In the genomic region with DNA sequence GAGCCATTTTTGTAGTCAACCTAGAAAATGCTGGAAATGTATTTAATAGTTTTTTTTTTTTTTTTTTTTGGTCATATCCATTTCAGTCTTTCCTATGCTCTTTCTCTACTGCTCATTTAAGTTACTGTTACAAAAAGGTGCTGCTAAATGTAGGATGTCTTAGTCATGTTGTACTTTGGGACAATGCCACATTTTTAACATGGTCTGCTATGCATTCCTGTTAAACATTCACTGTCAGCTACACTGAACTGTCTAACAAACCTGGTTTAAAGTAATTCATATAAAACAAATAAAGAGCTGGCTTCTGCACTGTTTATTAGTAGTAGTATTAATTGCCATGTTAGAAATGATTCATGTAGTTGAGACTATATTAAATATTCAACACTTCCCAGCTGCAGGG, we compare ENCODE assay signal across 22 cellular contexts.
A peak's percentile ranks its signal among the peaks of the same experiment; 100 is the strongest.
DNase-seq lines count a peak whose midpoint lies in the region; ATAC-seq and TF ChIP-seq lines count a peak whose summit lies in the region.
"Had no signal": no experiment of that assay in that cellular context is flagged by ENCODE, and none has a peak within 500 bp of the region (broad histone marks: within the 10 kb centered on the region; RNA-seq: fewer than 3 reads in every experiment).

No MANE protein-coding gene starts in this region.

- H3K27ac ChIP-seq in AG04450 (ENCODE audit: low read depth, low read length) (no peak overlapping the region), GM23248 (no peak overlapping the region)
- H3K27ac ChIP-seq: body of pancreas, foreskin keratinocyte, HL-60, ovary, thoracic aorta had no signal

- no peaks in the 10 kb centered on the region for H3K4me1 ChIP-seq in GM23248 (ENCODE audit: insufficient read depth)
- H3K4me1 ChIP-seq: body of pancreas had no signal

- no peak overlapping the region for H3K4me2 ChIP-seq in GM23248 (ENCODE audit: unreplicated experiment)

- no peak for ATAC-seq in GM18870 (IDR thresholded peaks at IDR 0.05; ENCODE audit: unreplicated experiment)
- no peak for ATAC-seq in HG02885 (IDR thresholded peaks at IDR 0.05; ENCODE audit: poor library complexity, unreplicated experiment)
- ATAC-seq: body of pancreas; foreskin keratinocyte; natural killer cell; stimulated activated memory B cell treated with anti-CD40 and anti-IgM and Interleukin-4, amounts not matched to agents 10 μg/mL and 1 μg/mL and 100 μg/mL, for 72 hours had no signal

- H3F3A ChIP-seq in GM23248 (ENCODE audit: insufficient read depth), result no peaks in the 10 kb centered on the region

- no peaks in the 10 kb centered on the region for H3K27me3 ChIP-seq in AG04450 (ENCODE audit: control insufficient read depth, insufficient read depth, low read length)
- no peaks in the 10 kb centered on the region for H3K27me3 ChIP-seq in GM23248 (replicated peaks; ENCODE audit: insufficient read depth)
- no peaks in the 10 kb centered on the region for H3K27me3 ChIP-seq in kidney epithelial cell (ENCODE audit: control insufficient read depth, insufficient read depth, low read length)
- H3K27me3 ChIP-seq: body of pancreas, foreskin keratinocyte, ovary had no signal

- H3K9me3 ChIP-seq in AG04450 (ENCODE audit: control insufficient read depth, insufficient read depth, low read length) (no peaks in the 10 kb centered on the region), GM23248 (ENCODE audit: low read depth) (no peaks in the 10 kb centered on the region)
- H3K9me3 ChIP-seq: body of pancreas, ovary, thoracic aorta had no signal

- CTCF ChIA-PET in AG04450 (lab: Charles Lee), result interaction anchor here (1.1 kb wide), 1 partner anchor 304 kb away, joined by 3 read pairs; no protein-coding TSS in a partner anchor

- H2AFZ ChIP-seq in GM23248, result no peak overlapping the region

- no peaks in the 10 kb centered on the region for H3K79me2 ChIP-seq in GM23248 (ENCODE audit: insufficient read depth)

- no peaks in the 10 kb centered on the region for H3K9me2 ChIP-seq in GM23248 (ENCODE audit: insufficient read depth)

- no peaks in the 10 kb centered on the region for H4K20me1 ChIP-seq in GM23248 (ENCODE audit: insufficient read depth)

- in situ Hi-C loops in GM23248 (cut with MboI), result no loop called here

- H3K4me3 ChIP-seq in AG04450 (ENCODE audit: low read depth, low read length) (no peak overlapping the region), GM23248 (no peak overlapping the region), cardiac fibroblast (replicated peaks in 1 of 2; ENCODE audit: low read depth in 2 of 2, low read length in 2 of 2) (no peak overlapping the region), kidney epithelial cell (ENCODE audit: low read depth, low read length) (no peak overlapping the region)
- H3K4me3 ChIP-seq: body of pancreas, ovary, thoracic aorta had no signal

- DNase-seq in AG04450 (ENCODE audit: low read depth, low spot score), result peak; percentile 68
- peak; percentile 31 for DNase-seq in GM23248
- peak; percentile 43 to 52 for DNase-seq in cardiac fibroblast (ENCODE audit: low read depth in 2 of 2)
- peak; percentile 37 for DNase-seq in kidney epithelial cell (ENCODE audit: low read depth)
- DNase-seq in Kasumi-1 (lab: John Stamatoyannopoulos, UW), result no peak
- DNase-seq: activated naive CD4-positive, alpha-beta T cell treated with anti-CD3 and anti-CD28 coated beads, Interleukin-2, amount 10 ng/mL, durations not matched to agents 7 days and 5 days; activated T-cell treated with anti-CD3 and anti-CD28 coated beads, Interleukin-2, amount 50 U/mL, for 48 hours; body of pancreas; CD8-positive, alpha-beta memory T cell; foreskin keratinocyte; HCEC 1CT; natural killer cell; NCI-H1436 treated with DMSO at 0.1 percent for 48 hours; NCI-H526; ovary; RPMI8226; stimulated activated CD4-positive, alpha-beta T cell treated with anti-CD3 and anti-CD28 coated beads, Interleukin-1b, Interleukin-23, amount 100 ng/mL, for 48 hours had no signal

- H3K9ac ChIP-seq in GM23248, result no peak overlapping the region

- TF ChIP-seq CTCF in AG04450 (IDR thresholded peaks at IDR 0.05; ENCODE audit: low read depth, low read length), result no peak
- no peak for TF ChIP-seq CTCF in cardiac fibroblast (IDR thresholded peaks at IDR 0.05; ENCODE audit: low read depth, low read length)
- no peak for TF ChIP-seq CTCF in kidney epithelial cell (IDR thresholded peaks at IDR 0.05; ENCODE audit: insufficient read depth, low read length, poor library complexity, severe bottlenecking)

- H3K36me3 ChIP-seq in GM23248 (ENCODE audit: low read depth) (peaks cover 3% of the 10 kb centered on the region; the same call in 1 of the 2 replicates), kidney epithelial cell (ENCODE audit: control insufficient read depth, insufficient read depth, low read length) (no peaks in the 10 kb centered on the region)
- H3K36me3 ChIP-seq: ovary had no signal

- POLR2A ChIA-PET in AG04450 (lab: Yijun Ruan, JAX), result interaction anchor here (0.7 to 1.7 kb wide), 2 partner anchors 15 to 291 kb away, joined by 5 to 9 read pairs; no protein-coding TSS in a partner anchor

Comparison
In these comparisons a context has a peak if more than half of its experiments do, and no peak if none do; other contexts are left out.
1. DNase-seq: peak in AG04450 (single experiment), GM23248 (single experiment), cardiac fibroblast (2 of 2) and kidney epithelial cell (single experiment); none in Kasumi-1 (0 of 2).